10 cellular contexts compared by ENCODE assay signal in genomic region chr20:34415079-34415478, GRCh38. TPM values are rescaled to one million over a fixed set of nuclear protein-coding genes. Genes with fewer than 3 reads are reported as not detected.
A peak's percentile ranks its signal among the peaks of the same experiment; 100 is the strongest.
DNase-seq lines count a peak whose midpoint lies in the region; ATAC-seq and TF ChIP-seq lines count a peak whose summit lies in the region.
"Had no signal": no experiment of that assay in that cellular context is flagged by ENCODE, and none has a peak within 500 bp of the region (broad histone marks: within the 10 kb centered on the region; RNA-seq: fewer than 3 reads in every experiment).

No MANE protein-coding gene starts in this region.

- H3K27me3 Mint-ChIP-seq in CD8-positive, alpha-beta memory T cell = no peaks in the 10 kb centered on the region

- no peak overlapping the region for H3K4me3 Mint-ChIP-seq in CD8-positive, alpha-beta memory T cell

- H3K36me3 Mint-ChIP-seq in CD8-positive, alpha-beta memory T cell = peaks cover 5 to 71% (median 6%) of the 10 kb centered on the region in 3 donors

- H3K36me3 ChIP-seq in CD8-positive, alpha-beta memory T cell (ENCODE audit: insufficient read depth, low read length) = peaks cover 28% of the 10 kb centered on the region

- no peaks in the 10 kb centered on the region for H3K27me3 ChIP-seq in CD8-positive, alpha-beta memory T cell (ENCODE audit: insufficient read depth, low read length, poor library complexity, severe bottlenecking)
- H3K27me3 ChIP-seq: gastroesophageal sphincter had no signal

- peak; percentile 59 for ATAC-seq in GM21717 (IDR thresholded peaks at IDR 0.05; ENCODE audit: unreplicated experiment)
- ATAC-seq: gastroesophageal sphincter had no signal

- no peaks in the 10 kb centered on the region for H3K4me1 ChIP-seq in CD8-positive, alpha-beta memory T cell (ENCODE audit: insufficient read depth, low read length)

- CTCF ChIA-PET in CD8-positive, alpha-beta memory T cell (lab: Charles Lee) = interaction anchor here (2.1 kb wide), 1 partner anchor 102 kb away, joined by 6 read pairs; no protein-coding TSS in a partner anchor

- TF ChIP-seq CTCF in fibroblast of pulmonary artery (IDR thresholded peaks at IDR 0.05; ENCODE audit: low read length, missing control alignments) = no peak
- no peak for TF ChIP-seq CTCF in coronary artery (IDR thresholded peaks at IDR 0.05)

- no peak for DNase-seq in CD8-positive, alpha-beta memory T cell
- peak; percentile 76 for DNase-seq in NOMO-1 treated with DMSO at 0.1 percent for 48 hours (lab: John Stamatoyannopoulos, UW; ENCODE audit: unreplicated experiment)
- DNase-seq in fibroblast of pulmonary artery (ENCODE audit: low read depth) = peak; percentile 17
- DNase-seq in stimulated activated CD4-positive, alpha-beta T cell treated with anti-CD3 and anti-CD28 coated beads, Interleukin-4, amount 100 ng/mL, for 1 hour = no peak
- no peak for DNase-seq in coronary artery (ENCODE audit: low spot score)
- no peak for DNase-seq in superior temporal gyrus (ENCODE audit: extremely low spot score)
- DNase-seq in retina = no peak
- DNase-seq: amniotic stem cell had no signal

- H3K27ac ChIP-seq in CD8-positive, alpha-beta memory T cell (ENCODE audit: low read depth, low read length) = no peak overlapping the region
- H3K27ac ChIP-seq in coronary artery = peak overlapping the region in 1 of 2 donors; percentile 1

- H3K9me3 ChIP-seq in CD8-positive, alpha-beta memory T cell (ENCODE audit: low read length) = no peaks in the 10 kb centered on the region
- H3K9me3 ChIP-seq: gastroesophageal sphincter had no signal

- peaks cover 14 to 29% (median 15%) of the 10 kb centered on the region in 3 donors for H3K4me1 Mint-ChIP-seq in CD8-positive, alpha-beta memory T cell

- no peak overlapping the region for H3K4me3 ChIP-seq in CD8-positive, alpha-beta memory T cell (ENCODE audit: low read length)
- H3K4me3 ChIP-seq in fibroblast of pulmonary artery (replicated peaks; ENCODE audit: low read depth, low read length) (no peak overlapping the region), coronary artery (no peak overlapping the region)
- H3K4me3 ChIP-seq: gastroesophageal sphincter had no signal

- no peaks in the 10 kb centered on the region for H3K9me3 Mint-ChIP-seq in CD8-positive, alpha-beta memory T cell

- H3K27ac Mint-ChIP-seq in CD8-positive, alpha-beta memory T cell = peak overlapping the region in 5 of 8 donors; percentile 0 to 67 (median 51)

- POLR2A ChIA-PET in CD8-positive, alpha-beta memory T cell (lab: Charles Lee) = interaction anchor here (0.7 kb wide), 1 partner anchor 580 kb away, joined by 9 read pairs; no protein-coding TSS in a partner anchor

RNA-seq across cellular contexts. Expression of gene ITCH, which starts 52.0 kb away (rescaled TPM):
- 10 to 100 TPM; 45.6 to 51.7 TPM for total RNA-seq in CD8-positive, alpha-beta memory T cell
- polyA plus RNA-seq in CD8-positive, alpha-beta memory T cell = 38.0 TPM

Comparison
In these comparisons a context has a peak if more than half of its experiments do, and no peak if none do; other contexts are left out.
1. DNase-seq: peak in NOMO-1 treated with DMSO at 0.1 percent for 48 hours (single experiment) and fibroblast of pulmonary artery (single experiment); none in CD8-positive, alpha-beta memory T cell (0 of 5), stimulated activated CD4-positive, alpha-beta T cell treated with anti-CD3 and anti-CD28 coated beads, Interleukin-4, amount 100 ng/mL, for 1 hour (single experiment), coronary artery (single experiment), superior temporal gyrus (single experiment) and retina (single experiment).